ENCODE assay signal across 9 cellular contexts in genomic region chrX:49879656-49880277, GRCh38. TPM values are rescaled to one million over a fixed set of nuclear protein-coding genes. Genes with fewer than 3 reads are reported as not detected.
DNase-seq lines count a peak whose midpoint lies in the region; ATAC-seq, FAIRE-seq and TF ChIP-seq lines count a peak whose summit lies in the region.
"Had no signal": no experiment of that assay in that cellular context is flagged by ENCODE, and none has a peak within 500 bp of the region (broad histone marks: within the 10 kb centered on the region; RNA-seq: fewer than 3 reads in every experiment).

No MANE protein-coding gene starts in this region.

- peaks cover 4% of the 10 kb centered on the region; the same call in 2 of the 3 replicates for H3K36me3 Mint-ChIP-seq in GM23338 (ENCODE audit: low read depth)
- peaks cover 0 to 5% (median 0%) of the 10 kb centered on the region in 3 donors for H3K36me3 Mint-ChIP-seq in naive thymus-derived CD8-positive, alpha-beta T cell

- peak overlapping the region; percentile 68 to 81 (median 78); a peak in 21 of 22 replicates for H3K9ac ChIP-seq in BLaER1 treated with 17β-estradiol and CSF1 and Interleukin-3, amounts not matched to agents 10 nM and 100 nM
- peak overlapping the region; percentile 57 for H3K9ac ChIP-seq in endothelial cell of umbilical vein (replicated peaks; ENCODE audit: extremely low read depth, insufficient read depth, low read length)

- DNase-seq in GM23338 (ENCODE audit: low spot score) = no peak
- no peak for DNase-seq in Peyer's patch
- peak; percentile 2 for DNase-seq in endothelial cell of umbilical vein (ENCODE audit: low read depth, low spot score)
- DNase-seq in naive thymus-derived CD8-positive, alpha-beta T cell = peak in 1 of 10 donors; percentile 21
- no peak for DNase-seq in GM10248 (ENCODE audit: extremely low spot score)
- no peak for DNase-seq in NK-92 (lab: John Stamatoyannopoulos, UW; ENCODE audit: unreplicated experiment)
- no peak for DNase-seq in stimulated activated naive CD4-positive, alpha-beta T cell treated with Interleukin-2 at 50 U/mL for 16 hours (lab: John Stamatoyannopoulos, UW)

- ATAC-seq in GM23338 = peak; percentile 18
- peak; percentile 26 to 31 for ATAC-seq in naive thymus-derived CD8-positive, alpha-beta T cell

- dilution Hi-C loops in endothelial cell of umbilical vein (cut with MboI; ENCODE audit: extremely low pct_ligation_motif_present, low sequenced_read_pairs) = no loop called here

- peak overlapping the region in 10 of 11 experiments; percentile 56 to 80 (median 70); a peak in 20 of 22 replicates for H3K27ac ChIP-seq in BLaER1 treated with 17β-estradiol and CSF1 and Interleukin-3, amounts not matched to agents 10 nM and 100 nM
- no peak overlapping the region for H3K27ac ChIP-seq in GM23338 (ENCODE audit: low read depth)
- peak overlapping the region; percentile 62 to 82 (median 80) for H3K27ac ChIP-seq in Peyer's patch
- no peak overlapping the region for H3K27ac ChIP-seq in endothelial cell of umbilical vein (ENCODE audit: insufficient read depth, low read depth, low read length)

- TF ChIP-seq CTCF in GM23338 (conservative IDR thresholded peaks at IDR 0.05; ENCODE audit: low read depth in 2 of 2) (no peak), Peyer's patch (IDR thresholded peaks at IDR 0.05) (no peak), endothelial cell of umbilical vein (IDR thresholded peaks at IDR 0.05; ENCODE audit: extremely low read depth in 1 of 2, insufficient read depth in 1 of 2, low read depth in 1 of 2, low read length in 2 of 2) (no peak), GM10248 (IDR thresholded peaks at IDR 0.05; ENCODE audit: control extremely low read depth, extremely low read depth, low read depth, missing control alignments) (no peak)

- no peak overlapping the region for H3K27ac Mint-ChIP-seq in GM23338
- peak overlapping the region in 9 of 10 donors; percentile 71 to 90 (median 85) for H3K27ac Mint-ChIP-seq in naive thymus-derived CD8-positive, alpha-beta T cell

- TF ChIP-seq POLR2A in Peyer's patch (IDR thresholded peaks at IDR 0.05) = no peak
- TF ChIP-seq POLR2A in endothelial cell of umbilical vein (IDR thresholded peaks at IDR 0.05; ENCODE audit: low read depth, low read length) = no peak

- intact Hi-C loops in endothelial cell of umbilical vein (cut with micrococcal nuclease) = loop anchor here (2.0 to 5.0 kb wide), 3 partner anchors 39 to 703 kb away; partner anchors contain the start of gene CCNB3

- peak; percentile 61 for FAIRE-seq in endothelial cell of umbilical vein (lab: Jason Lieb, UNC)

- H4K20me1 ChIP-seq in BLaER1 treated with 17β-estradiol and CSF1 and Interleukin-3, amounts not matched to agents 10 nM and 100 nM = peaks cover 0 to 20% (median 0%) of the 10 kb centered on the region in 11 experiments; a peak in 3 of 22 replicates
- H4K20me1 ChIP-seq in GM23338 (replicated peaks; ENCODE audit: insufficient read depth) (no peaks in the 10 kb centered on the region), endothelial cell of umbilical vein (replicated peaks; ENCODE audit: control insufficient read depth, extremely low read depth, insufficient read depth, low read length) (no peaks in the 10 kb centered on the region)

- H3K4me1 Mint-ChIP-seq in GM23338 = peaks cover 12% of the 10 kb centered on the region; the same call in 2 of the 3 replicates
- H3K4me1 Mint-ChIP-seq in naive thymus-derived CD8-positive, alpha-beta T cell = peaks cover 8 to 43% (median 31%) of the 10 kb centered on the region in 4 donors

- peak overlapping the region; percentile 81 for H3K4me3 Mint-ChIP-seq in GM23338
- peak overlapping the region; percentile 76 to 90 (median 84) for H3K4me3 Mint-ChIP-seq in naive thymus-derived CD8-positive, alpha-beta T cell

- no peaks in the 10 kb centered on the region for H3K9me3 Mint-ChIP-seq in GM23338
- no peaks in the 10 kb centered on the region for H3K9me3 Mint-ChIP-seq in naive thymus-derived CD8-positive, alpha-beta T cell

- CTCF ChIA-PET in endothelial cell of umbilical vein (lab: Charles Lee) (interaction anchor here (1.0 to 1.7 kb wide), 5 partner anchors 11 to 1248 kb away, joined by 3 to 8 read pairs (median 4); no protein-coding TSS in a partner anchor), GM10248 (lab: Yijun Ruan, JAX) (interaction anchor here (0.9 kb wide), 1 partner anchor 9 kb away, joined by 3 read pairs; no protein-coding TSS in a partner anchor)

- no peaks in the 10 kb centered on the region for H3K9me2 ChIP-seq in GM23338 (ENCODE audit: insufficient read depth)

- peaks cover 2% of the 10 kb centered on the region for H3K27me3 Mint-ChIP-seq in GM23338 (ENCODE audit: insufficient read depth, low read depth, poor library complexity)
- H3K27me3 Mint-ChIP-seq in naive thymus-derived CD8-positive, alpha-beta T cell = no peaks in the 10 kb centered on the region

- H3K4me1 ChIP-seq in BLaER1 treated with 17β-estradiol and CSF1 and Interleukin-3, amounts not matched to agents 10 nM and 100 nM = peaks cover 24 to 39% (median 37%) of the 10 kb centered on the region in 10 experiments
- H3K4me1 ChIP-seq in GM23338 (ENCODE audit: insufficient read depth) (no peaks in the 10 kb centered on the region; the same call in 1 of the 2 replicates), Peyer's patch (no peaks in the 10 kb centered on the region), endothelial cell of umbilical vein (ENCODE audit: control insufficient read depth, extremely low read depth, insufficient read depth, low read length) (peaks cover 5% of the 10 kb centered on the region)

- no peaks in the 10 kb centered on the region for H3K36me3 ChIP-seq in BLaER1 treated with 17β-estradiol and CSF1 and Interleukin-3, amounts not matched to agents 10 nM and 100 nM
- H3K36me3 ChIP-seq in GM23338 (ENCODE audit: insufficient read depth) (no peaks in the 10 kb centered on the region), Peyer's patch (no peaks in the 10 kb centered on the region), endothelial cell of umbilical vein (ENCODE audit: control insufficient read depth in 2 of 2, extremely low read depth in 1 of 2, insufficient read depth in 2 of 2, low read length in 2 of 2) (no peaks in the 10 kb centered on the region)

- H3K27me3 ChIP-seq in BLaER1 treated with 17β-estradiol and CSF1 and Interleukin-3, amounts not matched to agents 10 nM and 100 nM = peaks cover 28 to 76% (median 50%) of the 10 kb centered on the region in 11 experiments
- H3K27me3 ChIP-seq in GM23338 (ENCODE audit: insufficient read depth) = 0 out of 2 replicates have a peak, but pooled peaks cover 2% of the 10 kb centered on the region
- no peaks in the 10 kb centered on the region for H3K27me3 ChIP-seq in Peyer's patch
- H3K27me3 ChIP-seq in endothelial cell of umbilical vein (ENCODE audit: control insufficient read depth in 2 of 2, insufficient read depth in 2 of 2, low read length in 2 of 2) = no peaks in the 10 kb centered on the region

- no peaks in the 10 kb centered on the region for H3F3A ChIP-seq in GM23338 (replicated peaks; ENCODE audit: low read depth)

- H3K79me2 ChIP-seq in GM23338 (replicated peaks; ENCODE audit: insufficient read depth) = no peaks in the 10 kb centered on the region
- no peaks in the 10 kb centered on the region for H3K79me2 ChIP-seq in endothelial cell of umbilical vein (ENCODE audit: control insufficient read depth, insufficient read depth, low read length)

- H3K4me3 ChIP-seq in BLaER1 treated with 17β-estradiol and CSF1 and Interleukin-3, amounts not matched to agents 10 nM and 100 nM = peak overlapping the region; percentile 51 to 74 (median 64)
- H3K4me3 ChIP-seq in GM23338 (peak overlapping the region; percentile 71), Peyer's patch (peak overlapping the region; percentile 62 to 69 (median 66)), endothelial cell of umbilical vein (replicated peaks in 1 of 3; ENCODE audit: insufficient read depth in 1 of 3, low read depth in 1 of 3, low read length in 3 of 3) (peak overlapping the region; percentile 62 to 75 (median 75))

- no peaks in the 10 kb centered on the region for H3K9me1 ChIP-seq in endothelial cell of umbilical vein (replicated peaks; ENCODE audit: control insufficient read depth, extremely low read depth, insufficient read depth, low read length)

- POLR2A ChIA-PET in endothelial cell of umbilical vein (lab: Charles Lee) (no interaction called here), GM10248 (lab: Yijun Ruan, JAX) (no interaction called here)
- POLR2A ChIA-PET in naive thymus-derived CD8-positive, alpha-beta T cell (lab: Charles Lee) = interaction anchor here (2.0 kb wide), 1 partner anchor 43 kb away, joined by 7 read pairs; the partner anchor contains the start of gene CLCN5

- peak overlapping the region; percentile 63 to 82 (median 73) for H3K4me2 ChIP-seq in BLaER1 treated with 17β-estradiol and CSF1 and Interleukin-3, amounts not matched to agents 10 nM and 100 nM
- peak overlapping the region; percentile 78 for H3K4me2 ChIP-seq in GM23338
- peak overlapping the region; percentile 74 for H3K4me2 ChIP-seq in endothelial cell of umbilical vein (ENCODE audit: insufficient read depth, low read length)

- no TSS peak for BruUV-seq in endothelial cell of umbilical vein (replicated peaks; lab: Mats Ljungman, UMichigan)

- H3K9me3 ChIP-seq in BLaER1 treated with 17β-estradiol and CSF1 and Interleukin-3, amounts not matched to agents 10 nM and 100 nM (replicated peaks in 1 of 11) = peaks cover 0 to 9% (median 0%) of the 10 kb centered on the region in 11 experiments; a peak in 1 of 22 replicates
- no peaks in the 10 kb centered on the region for H3K9me3 ChIP-seq in Peyer's patch
- no peaks in the 10 kb centered on the region for H3K9me3 ChIP-seq in endothelial cell of umbilical vein (replicated peaks; ENCODE audit: control insufficient read depth, insufficient read depth, low read length)

- no peak overlapping the region for H2AFZ ChIP-seq in GM23338
- H2AFZ ChIP-seq in endothelial cell of umbilical vein (ENCODE audit: low read depth, low read length) = peak overlapping the region; percentile 91

RNA-seq across cellular contexts. Expression of gene USP27X, which starts 0.5 kb away (rescaled TPM):
- 3.7 and 5.0 TPM in 2 replicates for total RNA-seq in GM23338 (2014; rRNA removed; shearing (Covaris generic))
- polyA plus RNA-seq in GM23338 (2016; fragmentation: Nextera tagmentation; extraction: Ambion mirVana) = 1.1 and 1.3 TPM in 2 replicates
- total RNA-seq in Peyer's patch = 1 to 10 TPM; 1.2 to 2.5 (median 2.2) TPM
- total RNA-seq in endothelial cell of umbilical vein = 2.3 and 3.0 TPM in 2 replicates
- 2.2 and 2.4 TPM in 2 replicates for polyA plus RNA-seq in endothelial cell of umbilical vein
- 2.6 and 2.8 TPM in 2 replicates for polyA plus RNA-seq in endothelial cell of umbilical vein (2011; cell fraction: cytosol; rRNA removed)
- 0.98 and 1.3 TPM in 2 replicates for polyA plus RNA-seq in endothelial cell of umbilical vein (2011; cell fraction: nucleus; rRNA removed)
- 2.9 and 3.3 TPM in 2 replicates for polyA plus RNA-seq in endothelial cell of umbilical vein (2012)
- polyA minus RNA-seq in endothelial cell of umbilical vein = 5.5 and 7.4 TPM in 2 replicates
- 0.31 TPM for polyA minus RNA-seq in endothelial cell of umbilical vein (2011; cell fraction: cytosol; rRNA and poly(A)+ RNA removed)
- 1.7 and 2.7 TPM in 2 replicates for polyA minus RNA-seq in endothelial cell of umbilical vein (2011; cell fraction: nucleus; rRNA and poly(A)+ RNA removed)
- total RNA-seq in naive thymus-derived CD8-positive, alpha-beta T cell = 1 to 10 TPM; 5.7 to 6.5 TPM
- under 1 TPM; 0.30 to 0.60 (median 0.39) TPM for polyA plus RNA-seq in naive thymus-derived CD8-positive, alpha-beta T cell

RNA-seq across cellular contexts. Expression of gene CLCN5, which starts 42.6 kb away (rescaled TPM):
- total RNA-seq in GM23338 (2014; rRNA removed; shearing (Covaris generic)) = 10.5 and 13.6 TPM in 2 replicates
- polyA plus RNA-seq in GM23338 (2016; fragmentation: Nextera tagmentation; extraction: Ambion mirVana) (3.5 and 3.7 TPM in 2 replicates), endothelial cell of umbilical vein (2.7 and 3.1 TPM in 2 replicates)
- total RNA-seq in Peyer's patch (10 to 100 TPM in 3 of 4 donors, 1 to 10 TPM in 1; 2.5 to 20.3 (median 17.2) TPM), endothelial cell of umbilical vein (12.9 TPM in 2 replicates)
- polyA plus RNA-seq in endothelial cell of umbilical vein (2011; cell fraction: cytosol; rRNA removed) = 1.7 and 1.8 TPM in 2 replicates
- polyA plus RNA-seq in endothelial cell of umbilical vein (2011; cell fraction: nucleus; rRNA removed) = 6.6 and 6.8 TPM in 2 replicates
- 5.8 and 6.2 TPM in 2 replicates for polyA plus RNA-seq in endothelial cell of umbilical vein (2012)
- 21.9 and 24.1 TPM in 2 replicates for polyA minus RNA-seq in endothelial cell of umbilical vein
- polyA minus RNA-seq in endothelial cell of umbilical vein (2011; cell fraction: cytosol; rRNA and poly(A)+ RNA removed) = 7.9 TPM
- polyA minus RNA-seq in endothelial cell of umbilical vein (2011; cell fraction: nucleus; rRNA and poly(A)+ RNA removed) = 13.4 and 19.4 TPM in 2 replicates
- total RNA-seq in naive thymus-derived CD8-positive, alpha-beta T cell = 1 to 10 TPM; 1.5 to 2.5 TPM
- polyA plus RNA-seq in naive thymus-derived CD8-positive, alpha-beta T cell = 1 to 10 TPM in 1 of 3 donors, under 1 TPM in 2; 0.72 to 1.1 (median 0.92) TPM

RNA-seq across cellular contexts. Expression of gene PAGE4, which starts 50.7 kb away (rescaled TPM):
- not detected in 2 replicates for total RNA-seq in GM23338 (2014; rRNA removed; shearing (Covaris generic))
- polyA plus RNA-seq in GM23338 (2016; fragmentation: Nextera tagmentation; extraction: Ambion mirVana) = 1.4 and 1.6 TPM in 2 replicates
- not detected for total RNA-seq in Peyer's patch
- not detected in 2 replicates for total RNA-seq in endothelial cell of umbilical vein
- not detected in 2 replicates for polyA plus RNA-seq in endothelial cell of umbilical vein
- not detected in 2 replicates for polyA plus RNA-seq in endothelial cell of umbilical vein (2011; cell fraction: cytosol; rRNA removed)
- not detected in 2 replicates for polyA plus RNA-seq in endothelial cell of umbilical vein (2011; cell fraction: nucleus; rRNA removed)
- not detected in 2 replicates for polyA plus RNA-seq in endothelial cell of umbilical vein (2012)
- not detected in 2 replicates for polyA minus RNA-seq in endothelial cell of umbilical vein
- polyA minus RNA-seq in endothelial cell of umbilical vein (2011; cell fraction: cytosol; rRNA and poly(A)+ RNA removed) = not detected
- not detected in 2 replicates for polyA minus RNA-seq in endothelial cell of umbilical vein (2011; cell fraction: nucleus; rRNA and poly(A)+ RNA removed)
- total RNA-seq in naive thymus-derived CD8-positive, alpha-beta T cell = not detected
- not detected for polyA plus RNA-seq in naive thymus-derived CD8-positive, alpha-beta T cell
- total RNA-seq: renal cortical epithelial cell had no signal

Comparison
In these comparisons a context has a peak if more than half of its experiments do, and no peak if none do; other contexts are left out.
1. H3K27ac ChIP-seq: peak in BLaER1 treated with 17β-estradiol and CSF1 and Interleukin-3, amounts not matched to agents 10 nM and 100 nM (10 of 11) and Peyer's patch (4 of 4); none in GM23338 (single experiment) and endothelial cell of umbilical vein (single experiment).
2. Peak in every context shown above with its lines, with median percentiles within 50 percentile points of each other: H3K4me2 ChIP-seq and H3K4me3 ChIP-seq.